Comparison of ENCODE assay signal across 1 cellular context in the genomic region with DNA sequence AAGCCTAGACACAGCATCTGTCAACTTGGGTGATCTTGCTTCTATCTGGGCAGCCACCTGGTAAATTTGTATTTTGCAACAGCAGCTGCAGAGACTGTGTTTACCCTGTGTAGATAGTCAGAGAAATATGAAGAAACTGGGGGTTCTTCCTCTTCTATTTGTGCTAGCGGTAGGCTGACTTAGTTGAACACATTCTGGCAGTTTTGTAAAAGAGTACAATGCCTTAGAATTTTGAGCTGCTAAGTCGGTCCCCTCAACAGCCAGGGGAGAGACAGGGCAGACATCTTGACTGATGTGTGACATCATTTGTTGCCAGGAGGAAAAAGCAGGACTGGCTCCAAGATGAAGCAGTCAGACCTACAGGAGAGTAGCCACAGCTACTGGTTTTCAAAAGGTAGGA.
TF ChIP-seq lines count a peak whose summit lies in the region.

No MANE protein-coding gene starts in this region.

TF ChIP-seq in GM23338, 12 proteins besides CTCF, POLR2A, EP300 and RAD21 (continued from another document):
- TF ChIP-seq, protein P1, sequence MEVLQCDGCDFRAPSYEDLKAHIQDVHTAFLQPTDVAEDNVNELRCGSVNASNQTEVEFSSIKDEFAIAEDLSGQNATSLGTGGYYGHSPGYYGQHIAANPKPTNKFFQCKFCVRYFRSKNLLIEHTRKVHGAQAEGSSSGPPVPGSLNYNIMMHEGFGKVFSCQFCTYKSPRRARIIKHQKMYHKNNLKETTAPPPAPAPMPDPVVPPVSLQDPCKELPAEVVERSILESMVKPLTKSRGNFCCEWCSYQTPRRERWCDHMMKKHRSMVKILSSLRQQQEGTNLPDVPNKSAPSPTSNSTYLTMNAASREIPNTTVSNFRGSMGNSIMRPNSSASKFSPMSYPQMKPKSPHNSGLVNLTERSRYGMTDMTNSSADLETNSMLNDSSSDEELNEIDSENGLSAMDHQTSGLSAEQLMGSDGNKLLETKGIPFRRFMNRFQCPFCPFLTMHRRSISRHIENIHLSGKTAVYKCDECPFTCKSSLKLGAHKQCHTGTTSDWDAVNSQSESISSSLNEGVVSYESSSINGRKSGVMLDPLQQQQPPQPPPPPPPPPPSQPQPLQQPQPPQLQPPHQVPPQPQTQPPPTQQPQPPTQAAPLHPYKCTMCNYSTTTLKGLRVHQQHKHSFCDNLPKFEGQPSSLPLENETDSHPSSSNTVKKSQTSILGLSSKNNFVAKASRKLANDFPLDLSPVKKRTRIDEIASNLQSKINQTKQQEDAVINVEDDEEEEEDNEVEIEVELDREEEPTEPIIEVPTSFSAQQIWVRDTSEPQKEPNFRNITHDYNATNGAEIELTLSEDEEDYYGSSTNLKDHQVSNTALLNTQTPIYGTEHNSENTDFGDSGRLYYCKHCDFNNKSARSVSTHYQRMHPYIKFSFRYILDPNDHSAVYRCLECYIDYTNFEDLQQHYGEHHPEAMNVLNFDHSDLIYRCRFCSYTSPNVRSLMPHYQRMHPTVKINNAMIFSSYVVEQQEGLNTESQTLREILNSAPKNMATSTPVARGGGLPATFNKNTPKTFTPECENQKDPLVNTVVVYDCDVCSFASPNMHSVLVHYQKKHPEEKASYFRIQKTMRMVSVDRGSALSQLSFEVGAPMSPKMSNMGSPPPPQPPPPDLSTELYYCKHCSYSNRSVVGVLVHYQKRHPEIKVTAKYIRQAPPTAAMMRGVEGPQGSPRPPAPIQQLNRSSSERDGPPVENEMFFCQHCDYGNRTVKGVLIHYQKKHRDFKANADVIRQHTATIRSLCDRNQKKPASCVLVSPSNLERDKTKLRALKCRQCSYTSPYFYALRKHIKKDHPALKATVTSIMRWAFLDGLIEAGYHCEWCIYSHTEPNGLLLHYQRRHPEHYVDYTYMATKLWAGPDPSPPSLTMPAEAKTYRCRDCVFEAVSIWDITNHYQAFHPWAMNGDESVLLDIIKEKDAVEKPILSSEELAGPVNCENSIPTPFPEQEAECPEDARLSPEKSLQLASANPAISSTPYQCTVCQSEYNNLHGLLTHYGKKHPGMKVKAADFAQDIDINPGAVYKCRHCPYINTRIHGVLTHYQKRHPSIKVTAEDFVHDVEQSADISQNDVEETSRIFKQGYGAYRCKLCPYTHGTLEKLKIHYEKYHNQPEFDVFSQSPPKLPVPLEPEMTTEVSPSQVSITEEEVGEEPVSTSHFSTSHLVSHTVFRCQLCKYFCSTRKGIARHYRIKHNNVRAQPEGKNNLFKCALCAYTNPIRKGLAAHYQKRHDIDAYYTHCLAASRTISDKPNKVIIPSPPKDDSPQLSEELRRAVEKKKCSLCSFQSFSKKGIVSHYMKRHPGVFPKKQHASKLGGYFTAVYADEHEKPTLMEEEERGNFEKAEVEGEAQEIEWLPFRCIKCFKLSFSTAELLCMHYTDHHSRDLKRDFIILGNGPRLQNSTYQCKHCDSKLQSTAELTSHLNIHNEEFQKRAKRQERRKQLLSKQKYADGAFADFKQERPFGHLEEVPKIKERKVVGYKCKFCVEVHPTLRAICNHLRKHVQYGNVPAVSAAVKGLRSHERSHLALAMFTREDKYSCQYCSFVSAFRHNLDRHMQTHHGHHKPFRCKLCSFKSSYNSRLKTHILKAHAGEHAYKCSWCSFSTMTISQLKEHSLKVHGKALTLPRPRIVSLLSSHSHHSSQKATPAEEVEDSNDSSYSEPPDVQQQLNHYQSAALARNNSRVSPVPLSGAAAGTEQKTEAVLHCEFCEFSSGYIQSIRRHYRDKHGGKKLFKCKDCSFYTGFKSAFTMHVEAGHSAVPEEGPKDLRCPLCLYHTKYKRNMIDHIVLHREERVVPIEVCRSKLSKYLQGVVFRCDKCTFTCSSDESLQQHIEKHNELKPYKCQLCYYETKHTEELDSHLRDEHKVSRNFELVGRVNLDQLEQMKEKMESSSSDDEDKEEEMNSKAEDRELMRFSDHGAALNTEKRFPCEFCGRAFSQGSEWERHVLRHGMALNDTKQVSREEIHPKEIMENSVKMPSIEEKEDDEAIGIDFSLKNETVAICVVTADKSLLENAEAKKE (CRISPR knock-in tag; IDR thresholded peaks at IDR 0.05), result no peak
